8 cellular contexts compared by ENCODE assay signal in the genomic region with DNA sequence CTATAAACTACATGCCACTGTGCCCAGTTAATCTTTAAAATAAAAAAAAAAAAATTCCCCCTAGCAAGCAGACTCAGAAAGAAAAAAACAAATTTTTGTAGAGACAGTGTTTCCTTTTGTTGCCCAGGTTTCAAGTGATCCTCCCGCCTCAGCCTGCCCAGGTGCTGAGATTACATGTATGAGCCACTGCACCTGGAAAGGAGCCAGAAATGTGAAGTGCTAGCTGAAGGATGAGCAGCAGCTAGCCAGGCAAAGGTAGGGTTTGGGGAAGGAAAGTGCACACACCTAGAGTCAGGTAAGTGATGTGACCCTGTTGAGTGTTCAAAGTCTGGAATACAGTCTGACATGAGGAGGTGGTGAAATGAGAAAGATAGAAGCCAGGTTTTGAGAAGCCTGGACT. TPM values are rescaled to one million over a fixed set of nuclear protein-coding genes. Genes with fewer than 3 reads are reported as not detected.
A peak's percentile ranks its signal among the peaks of the same experiment; 100 is the strongest.
DNase-seq lines count a peak whose midpoint lies in the region; ATAC-seq lines count a peak whose summit lies in the region.

No MANE protein-coding gene starts in this region.

- H3K27ac Mint-ChIP-seq in dendritic cell treated with granulocyte-macrophage colony-stimulating factor and Interleukin-4, amounts not matched to agents 40 ng/mL and 50 ng/mL, for 4 days, result peak overlapping the region; percentile 5

- peaks cover 66% of the 10 kb centered on the region for H3K36me3 Mint-ChIP-seq in dendritic cell treated with granulocyte-macrophage colony-stimulating factor and Interleukin-4, amounts not matched to agents 40 ng/mL and 50 ng/mL, for 4 days (ENCODE audit: low read depth)

- H3K9me3 Mint-ChIP-seq in dendritic cell treated with granulocyte-macrophage colony-stimulating factor and Interleukin-4, amounts not matched to agents 40 ng/mL and 50 ng/mL, for 4 days, result no peaks in the 10 kb centered on the region

- ATAC-seq in GM18519 (IDR thresholded peaks at IDR 0.05; ENCODE audit: low FRiP score, unreplicated experiment) (no peak), HG03432 (IDR thresholded peaks at IDR 0.05; ENCODE audit: unreplicated experiment) (no peak)

- DNase-seq in NCI-H1417 (lab: John Stamatoyannopoulos, UW), result peak; percentile 32 to 90 (median 65)
- no peak for DNase-seq in NCI-H1417 treated with DMSO at 0.1 percent for 48 hours (lab: John Stamatoyannopoulos, UW)
- DNase-seq in NCI-H2196 (lab: John Stamatoyannopoulos, UW; ENCODE audit: unreplicated experiment), result peak; percentile 77
- DNase-seq in renal cortical epithelial cell (ENCODE audit: low read depth), result peak; percentile 33
- no peak for DNase-seq in stimulated activated CD4-positive, alpha-beta T cell treated with anti-CD3 and anti-CD28 coated beads, Interleukin-12 subunit alpha, Interleukin-12 subunit beta, amount 100 ng/mL, for 4 hours

- peak overlapping the region; percentile 54 for H3K4me3 Mint-ChIP-seq in dendritic cell treated with granulocyte-macrophage colony-stimulating factor and Interleukin-4, amounts not matched to agents 40 ng/mL and 50 ng/mL, for 4 days

- peaks cover 46% of the 10 kb centered on the region for H3K4me1 Mint-ChIP-seq in dendritic cell treated with granulocyte-macrophage colony-stimulating factor and Interleukin-4, amounts not matched to agents 40 ng/mL and 50 ng/mL, for 4 days (ENCODE audit: low read depth)

- intact Hi-C loops in dendritic cell treated with granulocyte-macrophage colony-stimulating factor and Interleukin-4, amounts not matched to agents 40 ng/mL and 50 ng/mL, for 4 days (cut with micrococcal nuclease), result no loop called here

- H3K27me3 Mint-ChIP-seq in dendritic cell treated with granulocyte-macrophage colony-stimulating factor and Interleukin-4, amounts not matched to agents 40 ng/mL and 50 ng/mL, for 4 days, result no peaks in the 10 kb centered on the region

RNA-seq across cellular contexts. Expression of gene AKR1A1, which starts 1.7 kb away (rescaled TPM):
- total RNA-seq in renal cortical epithelial cell, result 101 and 183 TPM in 2 replicates

RNA-seq across cellular contexts. Expression of gene PRDX1, which starts 30.6 kb away (rescaled TPM):
- total RNA-seq in renal cortical epithelial cell, result 649 and 1,374 TPM in 2 replicates

RNA-seq across cellular contexts. Expression of gene NASP, which starts 31.5 kb away (rescaled TPM):
- 31.4 and 46.4 TPM in 2 replicates for total RNA-seq in renal cortical epithelial cell

RNA-seq across cellular contexts. Expression of gene MMACHC, which starts 52.2 kb away (rescaled TPM):
- 0.87 and 2.5 TPM in 2 replicates for total RNA-seq in renal cortical epithelial cell

RNA-seq across cellular contexts. Expression of gene CCDC163, which starts 52.4 kb away (rescaled TPM):
- 0.50 TPM in 1 of 2 replicates, not detected in the other for total RNA-seq in renal cortical epithelial cell

Comparison
In these comparisons a context has a peak if more than half of its experiments do, and no peak if none do; other contexts are left out.
1. DNase-seq: peak in NCI-H1417 (3 of 3), NCI-H2196 (single experiment) and renal cortical epithelial cell (single experiment); none in NCI-H1417 treated with DMSO at 0.1 percent for 48 hours (single experiment) and stimulated activated CD4-positive, alpha-beta T cell treated with anti-CD3 and anti-CD28 coated beads, Interleukin-12 subunit alpha, Interleukin-12 subunit beta, amount 100 ng/mL, for 4 hours (single experiment).